In genomic region chr1:152884966-152885624, GRCh38 we compare ENCODE assay signal across 29 cellular contexts. TPM values are rescaled to one million over a fixed set of nuclear protein-coding genes. Genes with fewer than 3 reads are reported as not detected.
DNase-seq lines count a peak whose midpoint lies in the region; TF ChIP-seq lines count a peak whose summit lies in the region.
"Had no signal": no experiment of that assay in that cellular context is flagged by ENCODE, and none has a peak within 500 bp of the region (broad histone marks: within the 10 kb centered on the region; RNA-seq: fewer than 3 reads in every experiment).

No MANE protein-coding gene starts in this region.

- peaks cover 21% of the 10 kb centered on the region for H3K4me1 ChIP-seq in skeletal muscle satellite cell (ENCODE audit: control insufficient read depth, insufficient read depth, low read length)
- H3K4me1 ChIP-seq: adrenal gland, heart right ventricle, left ventricle myocardium inferior, tibial nerve had no signal

- DNase-seq in ELR (ENCODE audit: low read depth) = peak; percentile 64
- peak; percentile 29 for DNase-seq in RPMI7951 (ENCODE audit: low read depth)
- DNase-seq in epithelial cell of esophagus (ENCODE audit: low read depth) = peak; percentile 55
- no peak for DNase-seq in T-helper 2 cell treated with Interferon-gamma antibody and Interleukin-4, amounts not matched to agents 5 μg/mL and 100 μg/mL, for 36 hours (ENCODE audit: low spot score)
- no peak for DNase-seq in NCI-H1694 treated with DMSO at 0.1 percent for 48 hours (lab: John Stamatoyannopoulos, UW)
- DNase-seq in superior temporal gyrus (ENCODE audit: extremely low spot score) = no peak
- DNase-seq in stimulated activated naive CD4-positive, alpha-beta T cell (lab: John Stamatoyannopoulos, UW) = no peak
- DNase-seq: activated effector memory CD4-positive, alpha-beta T cell treated with Interleukin-2 at 50 U/mL for 16 hours; adrenal gland; COR-L47; effector CD8-positive, alpha-beta T cell; esophagus squamous epithelium; heart right ventricle; immature natural killer cell; left ventricle myocardium inferior; MV-4-11; NCI-H187 treated with DMSO at 0.1 percent for 48 hours; NCI-H774; SIG-M5; stimulated activated CD4-positive, alpha-beta T cell treated with anti-CD3 and anti-CD28 coated beads, Interleukin-1b, Interleukin-23, amount 100 ng/mL, for 48 hours had no signal

- H3K4me2 ChIP-seq in skeletal muscle satellite cell (ENCODE audit: low read length) = peak overlapping the region; percentile 34

- TF ChIP-seq CTCF in epithelial cell of esophagus (IDR thresholded peaks at IDR 0.05; ENCODE audit: insufficient read depth, low read depth, low read length, missing control alignments) = no peak

- H3K36me3 Mint-ChIP-seq in T-helper 2 cell treated with Interferon-gamma antibody and Interleukin-4, amounts not matched to agents 5 μg/mL and 100 μg/mL, for 36 hours (ENCODE audit: low read depth) = no peaks in the 10 kb centered on the region
- H3K36me3 Mint-ChIP-seq: immature natural killer cell; stimulated activated memory B cell treated with anti-CD40 and anti-IgM and Interleukin-4, amounts not matched to agents 10 μg/mL and 1 μg/mL and 100 μg/mL, for 72 hours had no signal

- H3K27me3 ChIP-seq in skeletal muscle satellite cell (ENCODE audit: control insufficient read depth, insufficient read depth, low read length) = no peaks in the 10 kb centered on the region
- H3K27me3 ChIP-seq: adrenal gland, esophagus squamous epithelium, heart right ventricle, tibial nerve had no signal

- H3K4me3 Mint-ChIP-seq in T-helper 2 cell treated with Interferon-gamma antibody and Interleukin-4, amounts not matched to agents 5 μg/mL and 100 μg/mL, for 36 hours = no peak overlapping the region
- H3K4me3 Mint-ChIP-seq: B cell; immature natural killer cell; nephron; stimulated activated memory B cell treated with anti-CD40 and anti-IgM and Interleukin-4, amounts not matched to agents 10 μg/mL and 1 μg/mL and 100 μg/mL, for 72 hours had no signal

- H3K9ac ChIP-seq in skeletal muscle satellite cell (ENCODE audit: low read depth, low read length) = no peak overlapping the region

- H3K4me3 ChIP-seq in epithelial cell of esophagus (ENCODE audit: low read length) (no peak overlapping the region), skeletal muscle satellite cell (ENCODE audit: low read length) (no peak overlapping the region)
- H3K4me3 ChIP-seq: adrenal gland, esophagus squamous epithelium, heart right ventricle, left ventricle myocardium inferior, tibial nerve had no signal

- H3K9me3 Mint-ChIP-seq in T-helper 2 cell treated with Interferon-gamma antibody and Interleukin-4, amounts not matched to agents 5 μg/mL and 100 μg/mL, for 36 hours = no peaks in the 10 kb centered on the region
- H3K9me3 Mint-ChIP-seq: nephron; stimulated activated memory B cell treated with anti-CD40 and anti-IgM and Interleukin-4, amounts not matched to agents 10 μg/mL and 1 μg/mL and 100 μg/mL, for 72 hours had no signal

- H3K4me1 Mint-ChIP-seq in T-helper 2 cell treated with Interferon-gamma antibody and Interleukin-4, amounts not matched to agents 5 μg/mL and 100 μg/mL, for 36 hours (ENCODE audit: low read depth) = no peaks in the 10 kb centered on the region
- H3K4me1 Mint-ChIP-seq: nephron had no signal

- no peak overlapping the region for H3K27ac Mint-ChIP-seq in T-helper 2 cell treated with Interferon-gamma antibody and Interleukin-4, amounts not matched to agents 5 μg/mL and 100 μg/mL, for 36 hours
- H3K27ac Mint-ChIP-seq: B cell; immature natural killer cell; nephron; stimulated activated memory B cell treated with anti-CD40 and anti-IgM and Interleukin-4, amounts not matched to agents 10 μg/mL and 1 μg/mL and 100 μg/mL, for 72 hours had no signal

- no peaks in the 10 kb centered on the region for H3K36me3 ChIP-seq in skeletal muscle satellite cell (ENCODE audit: insufficient read depth, low read length)
- H3K36me3 ChIP-seq: adrenal gland, esophagus squamous epithelium, heart right ventricle, left ventricle myocardium inferior, tibial nerve had no signal

- H3K27me3 Mint-ChIP-seq in T-helper 2 cell treated with Interferon-gamma antibody and Interleukin-4, amounts not matched to agents 5 μg/mL and 100 μg/mL, for 36 hours (ENCODE audit: low read depth) = peaks cover 6% of the 10 kb centered on the region

- H3K9me3 ChIP-seq in skeletal muscle satellite cell (replicated peaks; ENCODE audit: low read length) = no peaks in the 10 kb centered on the region
- H3K9me3 ChIP-seq: adrenal gland, esophagus squamous epithelium, heart right ventricle, tibial nerve had no signal

RNA-seq across cellular contexts. Expression of gene SMCP, which starts 7.0 kb away (rescaled TPM):
- not detected in 2 replicates for total RNA-seq in RPMI7951 (2014; rRNA removed; shearing (Covaris generic))
- not detected in 2 replicates for total RNA-seq in skeletal muscle satellite cell (2012; rRNA removed)
- total RNA-seq: adrenal gland; B cell; cerebellum; esophagus squamous epithelium; heart right ventricle; left ventricle myocardium inferior; OCI-LY7; skeletal muscle tissue; T-helper 1 cell treated with Interleukin-12 subunit alpha and Interleukin-12 subunit beta and Interleukin-4 antibody, amounts not matched to agents 30 ng/mL and 1 ng/mL, for 36 hours; tibial nerve had no signal

RNA-seq across cellular contexts. Expression of gene IVL, which starts 23.3 kb away (rescaled TPM):
- not detected in 2 replicates for total RNA-seq in RPMI7951 (2014; rRNA removed; shearing (Covaris generic))
- total RNA-seq in skeletal muscle satellite cell (2012; rRNA removed) = not detected in 2 replicates
- total RNA-seq: adrenal gland; B cell; cerebellum; heart right ventricle; left ventricle myocardium inferior; OCI-LY7; skeletal muscle tissue; T-helper 1 cell treated with Interleukin-12 subunit alpha and Interleukin-12 subunit beta and Interleukin-4 antibody, amounts not matched to agents 30 ng/mL and 1 ng/mL, for 36 hours; tibial nerve had no signal

RNA-seq across cellular contexts. Expression of gene LCE7A, which starts 25.3 kb away (rescaled TPM):
- not detected in 2 replicates for total RNA-seq in RPMI7951 (2014; rRNA removed; shearing (Covaris generic))
- not detected in 2 replicates for total RNA-seq in skeletal muscle satellite cell (2012; rRNA removed)
- total RNA-seq: adrenal gland; B cell; cerebellum; esophagus squamous epithelium; heart right ventricle; left ventricle myocardium inferior; OCI-LY7; skeletal muscle tissue; T-helper 1 cell treated with Interleukin-12 subunit alpha and Interleukin-12 subunit beta and Interleukin-4 antibody, amounts not matched to agents 30 ng/mL and 1 ng/mL, for 36 hours; tibial nerve had no signal

RNA-seq across cellular contexts. Expression of gene LCE6A, which starts 42.4 kb away (rescaled TPM):
- total RNA-seq in RPMI7951 (2014; rRNA removed; shearing (Covaris generic)) = not detected in 2 replicates
- not detected in 2 replicates for total RNA-seq in skeletal muscle satellite cell (2012; rRNA removed)
- total RNA-seq: adrenal gland; B cell; cerebellum; esophagus squamous epithelium; heart right ventricle; left ventricle myocardium inferior; OCI-LY7; skeletal muscle tissue; T-helper 1 cell treated with Interleukin-12 subunit alpha and Interleukin-12 subunit beta and Interleukin-4 antibody, amounts not matched to agents 30 ng/mL and 1 ng/mL, for 36 hours; tibial nerve had no signal

RNA-seq across cellular contexts. Expression of gene LCE1A, which starts 57.8 kb away (rescaled TPM):
- not detected in 2 replicates for total RNA-seq in RPMI7951 (2014; rRNA removed; shearing (Covaris generic))
- not detected in 2 replicates for total RNA-seq in skeletal muscle satellite cell (2012; rRNA removed)
- total RNA-seq: adrenal gland; B cell; cerebellum; esophagus squamous epithelium; heart right ventricle; left ventricle myocardium inferior; OCI-LY7; skeletal muscle tissue; T-helper 1 cell treated with Interleukin-12 subunit alpha and Interleukin-12 subunit beta and Interleukin-4 antibody, amounts not matched to agents 30 ng/mL and 1 ng/mL, for 36 hours; tibial nerve had no signal

Comparison
In these comparisons a context has a peak if more than half of its experiments do, and no peak if none do; other contexts are left out.
1. DNase-seq: peak in ELR (single experiment), RPMI7951 (single experiment) and epithelial cell of esophagus (single experiment); none in T-helper 2 cell treated with Interferon-gamma antibody and Interleukin-4, amounts not matched to agents 5 μg/mL and 100 μg/mL, for 36 hours (single experiment), NCI-H1694 treated with DMSO at 0.1 percent for 48 hours (single experiment), superior temporal gyrus (single experiment) and stimulated activated naive CD4-positive, alpha-beta T cell (0 of 6).